In the genomic region with DNA sequence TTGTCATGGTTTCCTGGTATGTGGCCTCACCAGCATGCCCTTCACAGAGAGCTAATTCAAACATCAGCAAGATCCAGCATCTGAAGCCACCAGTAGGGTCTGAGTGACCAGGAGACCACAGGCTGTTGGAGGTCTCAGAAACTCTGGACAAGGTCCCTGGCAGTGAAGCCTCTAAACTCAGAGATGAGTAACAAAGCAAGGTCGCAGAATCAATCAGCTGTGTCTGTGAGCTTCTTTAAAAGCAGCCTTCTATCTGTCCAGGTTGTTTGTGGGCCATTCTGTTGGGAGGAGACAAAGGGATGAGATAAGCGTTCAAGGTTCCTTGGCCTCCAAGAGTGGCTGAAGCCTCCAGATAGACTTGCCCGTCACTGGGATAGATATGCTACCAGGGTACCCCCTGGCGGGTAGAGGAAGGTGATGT, we compare ENCODE assay signal across 17 cellular contexts.
DNase-seq lines count a peak whose midpoint lies in the region; ATAC-seq, FAIRE-seq and TF ChIP-seq lines count a peak whose summit lies in the region.
"Had no signal": no experiment of that assay in that cellular context is flagged by ENCODE, and none has a peak within 500 bp of the region (broad histone marks: within the 10 kb centered on the region; RNA-seq: fewer than 3 reads in every experiment).

No MANE protein-coding gene starts in this region.

- TF ChIP-seq CTCF in mucosa of descending colon (IDR thresholded peaks at IDR 0.05) = no peak

- TF ChIP-seq POLR2A in GM12892 (IDR thresholded peaks at IDR 0.05; ENCODE audit: low read depth, low read length) = no peak; the same call in 1 of the 2 replicates

- peaks cover 77% of the 10 kb centered on the region for H3K4me1 Mint-ChIP-seq in dendritic cell treated with granulocyte-macrophage colony-stimulating factor and Interleukin-4, amounts not matched to agents 40 ng/mL and 50 ng/mL, for 4 days (ENCODE audit: low read depth)

- H3K9me3 ChIP-seq in HUES64 (ENCODE audit: insufficient read depth, low read depth, low read length) (no peaks in the 10 kb centered on the region), SJCRH30 (replicated peaks) (no peaks in the 10 kb centered on the region), mucosa of descending colon (no peaks in the 10 kb centered on the region)
- H3K9me3 ChIP-seq: BE2C had no signal

- H3K9me3 Mint-ChIP-seq in dendritic cell treated with granulocyte-macrophage colony-stimulating factor and Interleukin-4, amounts not matched to agents 40 ng/mL and 50 ng/mL, for 4 days = no peaks in the 10 kb centered on the region

- H3K27me3 ChIP-seq in HUES64 (ENCODE audit: insufficient read depth, low read length) (no peaks in the 10 kb centered on the region), SJCRH30 (no peaks in the 10 kb centered on the region)
- H3K27me3 ChIP-seq: BE2C had no signal

- no peaks in the 10 kb centered on the region for H3K36me3 Mint-ChIP-seq in dendritic cell treated with granulocyte-macrophage colony-stimulating factor and Interleukin-4, amounts not matched to agents 40 ng/mL and 50 ng/mL, for 4 days (ENCODE audit: low read depth)

- ATAC-seq in GM18519 (IDR thresholded peaks at IDR 0.05; ENCODE audit: low FRiP score, unreplicated experiment) (no peak), mucosa of descending colon (no peak)
- ATAC-seq: PC-3 had no signal

- no peak overlapping the region for H3K9ac ChIP-seq in HUES64 (ENCODE audit: low read depth, low read length)

- H3K36me3 ChIP-seq in HUES64 (ENCODE audit: insufficient read depth, low read length) = no peaks in the 10 kb centered on the region
- no peaks in the 10 kb centered on the region for H3K36me3 ChIP-seq in SJCRH30
- no peaks in the 10 kb centered on the region for H3K36me3 ChIP-seq in mucosa of descending colon (ENCODE audit: low read depth)
- H3K36me3 ChIP-seq: BE2C had no signal

- DNase-seq in GM12892 (ENCODE audit: insufficient read length) (no peak), myocyte (ENCODE audit: low read depth) (peak; percentile 19), SJCRH30 (no peak), mucosa of descending colon (no peak), ecto neural progenitor cell (ENCODE audit: low spot score) (no peak)
- DNase-seq: BE2C; NCI-H1417; NCI-H187 treated with DMSO at 0.1 percent for 48 hours; NCI-H345; NK-92 treated with Interleukin-12 subunit alpha and Interleukin-12 subunit beta, amount 100 ng/mL, for 24 hours; PC-3 had no signal

- peak overlapping the region; percentile 45 for H3K27ac Mint-ChIP-seq in dendritic cell treated with granulocyte-macrophage colony-stimulating factor and Interleukin-4, amounts not matched to agents 40 ng/mL and 50 ng/mL, for 4 days

- H3K4me3 Mint-ChIP-seq in dendritic cell treated with granulocyte-macrophage colony-stimulating factor and Interleukin-4, amounts not matched to agents 40 ng/mL and 50 ng/mL, for 4 days = no peak overlapping the region

- intact Hi-C loops in dendritic cell treated with granulocyte-macrophage colony-stimulating factor and Interleukin-4, amounts not matched to agents 40 ng/mL and 50 ng/mL, for 4 days (cut with micrococcal nuclease) = no loop called here
- intact Hi-C loops in mucosa of descending colon (cut with DNase I, micrococcal nuclease) = no loop called here

- H3K4me1 ChIP-seq in HUES64 (ENCODE audit: insufficient read depth, low read length) (peaks cover 9% of the 10 kb centered on the region), SJCRH30 (no peaks in the 10 kb centered on the region), mucosa of descending colon (ENCODE audit: low read depth) (no peaks in the 10 kb centered on the region)
- H3K4me1 ChIP-seq: BE2C had no signal

- H3K27ac ChIP-seq in HUES64 (ENCODE audit: low read depth, low read length) = peak overlapping the region; percentile 33; the same call in 1 of the 2 replicates
- H3K27ac ChIP-seq in SJCRH30 = no peak overlapping the region
- H3K27ac ChIP-seq: RWPE1 had no signal

- no peaks in the 10 kb centered on the region for H3K27me3 Mint-ChIP-seq in dendritic cell treated with granulocyte-macrophage colony-stimulating factor and Interleukin-4, amounts not matched to agents 40 ng/mL and 50 ng/mL, for 4 days

- H3K4me3 ChIP-seq in HUES64 (ENCODE audit: low read length) = no peak overlapping the region
- no peak overlapping the region for H3K4me3 ChIP-seq in SJCRH30
- no peak overlapping the region for H3K4me3 ChIP-seq in mucosa of descending colon

- 89% methylated on average over 3 of the region's 4 CpGs for WGBS in HUES64

- peak; percentile 40 for FAIRE-seq in GM12892 (lab: Jason Lieb, UNC)
- FAIRE-seq: GM19239, H54 had no signal
